23 cellular contexts compared by ENCODE assay signal in genomic region chr16:46730126-46730525, GRCh38. TPM values are rescaled to one million over a fixed set of nuclear protein-coding genes. Genes with fewer than 3 reads are reported as not detected.
"Had no signal": no experiment of that assay in that cellular context is flagged by ENCODE, and none has a peak within 500 bp of the region (broad histone marks: within the 10 kb centered on the region; RNA-seq: fewer than 3 reads in every experiment).

No MANE protein-coding gene starts in this region.

- H3K27me3 Mint-ChIP-seq: activated B cell treated with CpG ODN at 0.5 μM for 24 hours; activated CD4-positive, alpha-beta T cell treated with anti-CD3 and anti-CD28 coated beads, Interleukin-2, amount 10 ng/mL, durations not matched to agents 7 days and 5 days; activated naive CD8-positive, alpha-beta T cell treated with anti-CD3 and anti-CD28 coated beads, Interleukin-2, amount 50 U/mL, for 24 hours; T-helper 17 cell had no signal

- H3K27ac ChIP-seq: ascending aorta, body of pancreas had no signal

- H3K4me3 Mint-ChIP-seq: activated B cell treated with CpG ODN at 0.5 μM for 24 hours; activated CD4-positive, alpha-beta memory T cell treated with anti-CD3 and anti-CD28 coated beads for 36 hours; activated CD4-positive, alpha-beta T cell treated with anti-CD3 and anti-CD28 coated beads, Interleukin-2, amount 10 ng/mL, durations not matched to agents 7 days and 5 days; activated naive CD8-positive, alpha-beta T cell treated with anti-CD3 and anti-CD28 coated beads, Interleukin-2, amount 50 U/mL, for 24 hours; activated T-cell treated with anti-CD3 and anti-CD28 coated beads, Interleukin-2, amount 50 U/mL, for 72 hours; T-helper 17 cell had no signal

- ATAC-seq: activated naive CD4-positive, alpha-beta T cell treated with anti-CD3 and anti-CD28 coated beads, Interleukin-2, amount 50 U/mL, for 72 hours; activated naive CD8-positive, alpha-beta T cell treated with anti-CD3 and anti-CD28 coated beads, Interleukin-2, amount 50 U/mL, for 24 hours; activated T-cell treated with anti-CD3 and anti-CD28 coated beads, Interleukin-2, amount 50 U/mL, for 72 hours; body of pancreas; K562; PC-3; T-helper 17 cell had no signal

- H3K9me3 Mint-ChIP-seq: activated naive CD4-positive, alpha-beta T cell treated with anti-CD3 and anti-CD28 coated beads, Interleukin-2, amount 50 U/mL, for 72 hours; activated naive CD8-positive, alpha-beta T cell treated with anti-CD3 and anti-CD28 coated beads, Interleukin-2, amount 50 U/mL, for 24 hours; activated T-helper 2 cell treated with anti-CD3 and anti-CD28 coated beads, Interferon-gamma antibody, Interleukin-2, Interleukin-4, amounts not matched to agents 10 μg/mL and 5 μg/mL and 100 μg/mL, durations not matched to agents 14 hours and 24 hours and 36 hours had no signal

- H3K4me1 ChIP-seq: ascending aorta, body of pancreas had no signal

- H3K4me3 ChIP-seq: ascending aorta, body of pancreas, K562 had no signal

- DNase-seq: activated B cell treated with CpG ODN at 0.5 μM for 24 hours; activated CD4-positive, alpha-beta memory T cell treated with anti-CD3 and anti-CD28 coated beads for 36 hours; activated CD4-positive, alpha-beta T cell treated with anti-CD3 and anti-CD28 coated beads, Interleukin-2, amount 10 ng/mL, durations not matched to agents 7 days and 5 days; activated naive CD4-positive, alpha-beta T cell treated with Interleukin-2 at 50 U/mL for 16 hours; activated naive CD8-positive, alpha-beta T cell treated with anti-CD3 and anti-CD28 coated beads, Interleukin-2, amount 50 U/mL, for 24 hours; activated T-cell treated with anti-CD3 and anti-CD28 coated beads, Interleukin-2, amount 50 U/mL, for 72 hours; amniotic stem cell; body of pancreas; Karpas-422; NCI-H1048; NCI-H146; NCI-H187 treated with DMSO at 0.1 percent for 48 hours; NCI-H2081 treated with DMSO at 0.1 percent for 48 hours; NCI-H446; NCI-H524; PC-3; SIG-M5; T-helper 17 cell; T-helper 9 cell had no signal

- H3K4me1 Mint-ChIP-seq: activated B cell treated with CpG ODN at 0.5 μM for 24 hours; activated CD4-positive, alpha-beta T cell treated with anti-CD3 and anti-CD28 coated beads, Interleukin-2, amount 10 ng/mL, durations not matched to agents 7 days and 5 days; activated naive CD8-positive, alpha-beta T cell treated with anti-CD3 and anti-CD28 coated beads, Interleukin-2, amount 50 U/mL, for 24 hours; T-helper 17 cell had no signal

- H3K36me3 Mint-ChIP-seq: activated CD4-positive, alpha-beta memory T cell treated with anti-CD3 and anti-CD28 coated beads for 36 hours had no signal

- H3K36me3 ChIP-seq: ascending aorta had no signal

- H3K9me3 ChIP-seq: ascending aorta, body of pancreas had no signal

- H3K27ac Mint-ChIP-seq: activated B cell treated with CpG ODN at 0.5 μM for 24 hours; activated CD4-positive, alpha-beta memory T cell treated with anti-CD3 and anti-CD28 coated beads for 36 hours; activated CD4-positive, alpha-beta T cell treated with anti-CD3 and anti-CD28 coated beads, Interleukin-2, amount 10 ng/mL, durations not matched to agents 7 days and 5 days; activated naive CD4-positive, alpha-beta T cell treated with anti-CD3 and anti-CD28 coated beads, Interleukin-2, amount 50 U/mL, for 72 hours; activated naive CD8-positive, alpha-beta T cell treated with anti-CD3 and anti-CD28 coated beads, Interleukin-2, amount 50 U/mL, for 24 hours; activated T-cell treated with anti-CD3 and anti-CD28 coated beads, Interleukin-2, amount 50 U/mL, for 72 hours; activated T-helper 2 cell treated with anti-CD3 and anti-CD28 coated beads, Interferon-gamma antibody, Interleukin-2, Interleukin-4, amounts not matched to agents 10 μg/mL and 5 μg/mL and 100 μg/mL, durations not matched to agents 14 hours and 24 hours and 36 hours; T-helper 17 cell had no signal

- H3K27me3 ChIP-seq: ascending aorta, body of pancreas had no signal

RNA-seq across cellular contexts. Expression of gene MYLK3, which starts 18.0 kb away (rescaled TPM):
- total RNA-seq: ascending aorta, T-helper 17 cell had no signal

RNA-seq across cellular contexts. Expression of gene ORC6, which starts 40.7 kb away (rescaled TPM):
- total RNA-seq: ascending aorta had no signal
